In the genomic region with DNA sequence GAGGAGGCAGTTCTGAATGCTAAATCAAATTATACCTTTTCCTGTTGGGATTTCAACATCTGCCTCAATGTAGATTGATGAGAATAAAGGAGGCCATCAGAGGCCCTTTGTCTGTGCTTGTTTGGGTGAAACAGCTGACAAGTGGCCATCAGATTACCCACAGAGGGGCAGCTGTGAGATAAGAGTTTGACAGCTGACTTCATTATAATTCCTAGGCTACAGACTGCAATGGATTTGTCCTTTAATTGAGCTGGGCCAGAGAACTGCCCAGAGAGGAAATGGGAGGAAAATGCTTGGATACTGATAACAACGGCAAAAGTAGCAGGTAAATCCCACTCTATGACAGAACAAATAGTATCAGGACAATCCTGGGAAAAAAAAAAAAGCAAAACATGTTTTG, we compare ENCODE assay signal across 19 cellular contexts.
DNase-seq lines count a peak whose midpoint lies in the region; TF ChIP-seq lines count a peak whose summit lies in the region.
"Had no signal": no experiment of that assay in that cellular context is flagged by ENCODE, and none has a peak within 500 bp of the region (broad histone marks: within the 10 kb centered on the region; RNA-seq: fewer than 3 reads in every experiment).

No MANE protein-coding gene starts in this region.

- no peaks in the 10 kb centered on the region; the same call in 1 of the 2 replicates for H3K9me3 ChIP-seq in SJCRH30 (replicated peaks)
- H3K9me3 ChIP-seq in effector memory CD4-positive, alpha-beta T cell (ENCODE audit: control insufficient read depth, low read length): no peaks in the 10 kb centered on the region
- H3K9me3 ChIP-seq: HAP-1, suprapubic skin had no signal

- no peak overlapping the region for H3K27ac Mint-ChIP-seq in type B pancreatic cell
- H3K27ac Mint-ChIP-seq: activated B cell treated with CpG ODN at 0.5 μM for 24 hours; activated CD8-positive, alpha-beta memory T cell treated with anti-CD3 and anti-CD28 coated beads, Interleukin-2, amount 10 ng/mL, durations not matched to agents 7 days and 5 days; activated naive CD4-positive, alpha-beta T cell treated with anti-CD3 and anti-CD28 coated beads, Interleukin-2, amount 50 U/mL, for 24 hours had no signal

- DNase-seq in COLO668 (lab: John Stamatoyannopoulos, UW; ENCODE audit: unreplicated experiment) (peak; percentile 15), NCI-H146 (lab: John Stamatoyannopoulos, UW) (peak; percentile 97), SJCRH30 (peak; percentile 66 to 84), iPS-NIHi11 (ENCODE audit: low spot score) (peak; percentile 55), type B pancreatic cell (ENCODE audit: extremely low spot score, unreplicated experiment) (no peak), T-helper 9 cell (no peak)
- no peak for DNase-seq in stimulated activated CD4-positive, alpha-beta T cell treated with anti-CD3 and anti-CD28 coated beads, Interleukin-12 subunit alpha, Interleukin-12 subunit beta, amount 100 ng/mL, for 4 hours
- DNase-seq in effector memory CD4-positive, alpha-beta T cell: no peak
- DNase-seq: activated B cell treated with CpG ODN at 0.5 μM for 24 hours; activated CD8-positive, alpha-beta memory T cell treated with anti-CD3 and anti-CD28 coated beads, Interleukin-2, amount 10 ng/mL, durations not matched to agents 7 days and 5 days; effector CD8-positive, alpha-beta T cell; foreskin fibroblast; IMR-90; kidney; NCI-H1048; stimulated activated CD4-positive, alpha-beta T cell treated with anti-CD3 and anti-CD28 coated beads, Interleukin-15, amount 100 ng/mL, for 24 hours had no signal

- no peaks in the 10 kb centered on the region for H3K36me3 ChIP-seq in SJCRH30
- no peaks in the 10 kb centered on the region for H3K36me3 ChIP-seq in effector memory CD4-positive, alpha-beta T cell (ENCODE audit: control insufficient read depth, insufficient read depth, low read length)
- H3K36me3 ChIP-seq: HAP-1, suprapubic skin had no signal

- no peak overlapping the region for H3K4me3 Mint-ChIP-seq in type B pancreatic cell
- H3K4me3 Mint-ChIP-seq: activated B cell treated with CpG ODN at 0.5 μM for 24 hours; activated CD8-positive, alpha-beta memory T cell treated with anti-CD3 and anti-CD28 coated beads, Interleukin-2, amount 10 ng/mL, durations not matched to agents 7 days and 5 days; activated naive CD4-positive, alpha-beta T cell treated with anti-CD3 and anti-CD28 coated beads, Interleukin-2, amount 50 U/mL, for 24 hours had no signal

- peaks cover 20% of the 10 kb centered on the region for H3K4me1 ChIP-seq in SJCRH30
- no peaks in the 10 kb centered on the region for H3K4me1 ChIP-seq in effector memory CD4-positive, alpha-beta T cell (ENCODE audit: control insufficient read depth, insufficient read depth, low read length, poor library complexity, severe bottlenecking)
- H3K4me1 ChIP-seq: HAP-1, suprapubic skin had no signal

- H3K27me3 ChIP-seq in SJCRH30: no peaks in the 10 kb centered on the region
- no peaks in the 10 kb centered on the region for H3K27me3 ChIP-seq in effector memory CD4-positive, alpha-beta T cell (replicated peaks; ENCODE audit: control insufficient read depth, insufficient read depth, low read length, poor library complexity, severe bottlenecking)
- H3K27me3 ChIP-seq: suprapubic skin had no signal

- H3K27me3 Mint-ChIP-seq in type B pancreatic cell: no peaks in the 10 kb centered on the region
- H3K27me3 Mint-ChIP-seq: activated B cell treated with CpG ODN at 0.5 μM for 24 hours; activated CD8-positive, alpha-beta memory T cell treated with anti-CD3 and anti-CD28 coated beads, Interleukin-2, amount 10 ng/mL, durations not matched to agents 7 days and 5 days; activated naive CD4-positive, alpha-beta T cell treated with anti-CD3 and anti-CD28 coated beads, Interleukin-2, amount 50 U/mL, for 24 hours had no signal

- peak overlapping the region; percentile 72 for H3K27ac ChIP-seq in SJCRH30
- no peak overlapping the region for H3K27ac ChIP-seq in effector memory CD4-positive, alpha-beta T cell (ENCODE audit: insufficient read depth, low read length, poor library complexity, severe bottlenecking)
- H3K27ac ChIP-seq: suprapubic skin had no signal

- no peaks in the 10 kb centered on the region for H3K9me3 Mint-ChIP-seq in type B pancreatic cell

- no peak overlapping the region for H3K4me3 ChIP-seq in SJCRH30
- H3K4me3 ChIP-seq in effector memory CD4-positive, alpha-beta T cell (ENCODE audit: insufficient read depth, low read depth, low read length, poor library complexity, severe bottlenecking): no peak overlapping the region
- H3K4me3 ChIP-seq: HAP-1, suprapubic skin had no signal

- H3K4me1 Mint-ChIP-seq in type B pancreatic cell (ENCODE audit: unreplicated experiment): no peaks in the 10 kb centered on the region
- H3K4me1 Mint-ChIP-seq: activated B cell treated with CpG ODN at 0.5 μM for 24 hours; activated CD8-positive, alpha-beta memory T cell treated with anti-CD3 and anti-CD28 coated beads, Interleukin-2, amount 10 ng/mL, durations not matched to agents 7 days and 5 days; activated naive CD4-positive, alpha-beta T cell treated with anti-CD3 and anti-CD28 coated beads, Interleukin-2, amount 50 U/mL, for 24 hours had no signal

- no peak for TF ChIP-seq CTCF in type B pancreatic cell (conservative IDR thresholded peaks at IDR 0.05)

- no peaks in the 10 kb centered on the region for H3K36me3 Mint-ChIP-seq in type B pancreatic cell
- H3K36me3 Mint-ChIP-seq: activated CD8-positive, alpha-beta memory T cell treated with anti-CD3 and anti-CD28 coated beads, Interleukin-2, amount 10 ng/mL, durations not matched to agents 7 days and 5 days; activated naive CD4-positive, alpha-beta T cell treated with anti-CD3 and anti-CD28 coated beads, Interleukin-2, amount 50 U/mL, for 24 hours had no signal

Comparison
In these comparisons a context has a peak if more than half of its experiments do, and no peak if none do; other contexts are left out.
1. DNase-seq: peak in COLO668 (single experiment), NCI-H146 (single experiment), SJCRH30 (2 of 2) and iPS-NIHi11 (single experiment); none in type B pancreatic cell (single experiment), stimulated activated CD4-positive, alpha-beta T cell treated with anti-CD3 and anti-CD28 coated beads, Interleukin-12 subunit alpha, Interleukin-12 subunit beta, amount 100 ng/mL, for 4 hours (single experiment), effector memory CD4-positive, alpha-beta T cell (0 of 3) and T-helper 9 cell (single experiment).